ENCODE assay signal across 18 cellular contexts in the genomic region with DNA sequence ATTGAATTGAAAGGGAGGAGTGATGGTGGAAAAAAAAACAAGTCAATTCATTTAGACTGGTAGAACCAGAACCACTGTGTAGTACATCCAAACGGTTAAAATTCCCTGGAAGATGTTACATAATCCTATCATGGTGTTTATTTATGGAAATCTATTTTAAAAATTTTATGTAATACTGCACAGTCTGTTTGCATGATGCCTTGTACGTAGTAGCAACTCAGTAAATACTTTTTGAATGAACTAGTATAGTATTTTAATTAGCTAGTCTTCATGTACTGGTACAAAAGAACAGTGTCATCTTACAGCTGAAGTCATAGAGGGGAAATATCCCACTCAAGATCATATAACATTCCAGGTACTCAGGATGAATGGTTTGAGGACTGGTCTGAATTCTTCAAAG.
DNase-seq lines count a peak whose midpoint lies in the region; ATAC-seq, FAIRE-seq and TF ChIP-seq lines count a peak whose summit lies in the region.
"Had no signal": no experiment of that assay in that cellular context is flagged by ENCODE, and none has a peak within 500 bp of the region (broad histone marks: within the 10 kb centered on the region; RNA-seq: fewer than 3 reads in every experiment).

No MANE protein-coding gene starts in this region.

- H3K9me3 Mint-ChIP-seq in activated naive CD4-positive, alpha-beta T cell treated with anti-CD3 and anti-CD28 coated beads, Interleukin-2, amount 50 U/mL, for 24 hours, result no peaks in the 10 kb centered on the region
- H3K9me3 Mint-ChIP-seq in stimulated activated memory B cell treated with anti-CD40 and anti-IgM and Interleukin-4, amounts not matched to agents 10 μg/mL and 1 μg/mL and 100 μg/mL, for 72 hours, result peaks cover 11% of the 10 kb centered on the region
- H3K9me3 Mint-ChIP-seq: neural crest cell had no signal

- no peak for TF ChIP-seq POLR2A in NB4 (IDR thresholded peaks at IDR 0.05; ENCODE audit: extremely low read depth, insufficient read length)

- peaks cover 28% of the 10 kb centered on the region for H3K4me1 Mint-ChIP-seq in activated naive CD4-positive, alpha-beta T cell treated with anti-CD3 and anti-CD28 coated beads, Interleukin-2, amount 50 U/mL, for 24 hours
- H3K4me1 Mint-ChIP-seq in stimulated activated memory B cell treated with anti-CD40 and anti-IgM and Interleukin-4, amounts not matched to agents 10 μg/mL and 1 μg/mL and 100 μg/mL, for 72 hours, result peaks cover 33% of the 10 kb centered on the region

- H3K4me3 ChIP-seq in NB4 (ENCODE audit: low read depth, low read length), result peak overlapping the region; percentile 69
- H3K4me3 ChIP-seq: cardiac muscle cell, esophagus muscularis mucosa, SJCRH30 had no signal

- ATAC-seq in stimulated activated memory B cell treated with anti-CD40 and anti-IgM and Interleukin-4, amounts not matched to agents 10 μg/mL and 1 μg/mL and 100 μg/mL, for 72 hours, result no peak
- no peak for ATAC-seq in HG02798 (IDR thresholded peaks at IDR 0.05; ENCODE audit: poor library complexity, unreplicated experiment)

- no peak overlapping the region for H3K4me3 Mint-ChIP-seq in activated naive CD4-positive, alpha-beta T cell treated with anti-CD3 and anti-CD28 coated beads, Interleukin-2, amount 50 U/mL, for 24 hours
- no peak overlapping the region for H3K4me3 Mint-ChIP-seq in stimulated activated memory B cell treated with anti-CD40 and anti-IgM and Interleukin-4, amounts not matched to agents 10 μg/mL and 1 μg/mL and 100 μg/mL, for 72 hours
- H3K4me3 Mint-ChIP-seq: neural crest cell had no signal

- no peak for DNase-seq in activated naive CD4-positive, alpha-beta T cell (lab: John Stamatoyannopoulos, UW)
- DNase-seq in NB4 (ENCODE audit: low read depth), result no peak
- peak; percentile 20 for DNase-seq in fibroblast of peridontal ligament (ENCODE audit: extremely low read depth)
- no peak for DNase-seq in effector CD8-positive, alpha-beta T cell (lab: John Stamatoyannopoulos, UW)
- no peak for DNase-seq in urothelium cell line (ENCODE audit: low spot score)
- DNase-seq: ACHN; effector CD4-positive, alpha-beta T cell; NCI-H1105; NCI-H2171 treated with DMSO at 0.1 percent for 48 hours; NCI-H748 treated with DMSO at 0.1 percent for 48 hours; SJCRH30 had no signal

- H3K27ac Mint-ChIP-seq in activated naive CD4-positive, alpha-beta T cell treated with anti-CD3 and anti-CD28 coated beads, Interleukin-2, amount 50 U/mL, for 24 hours, result peak overlapping the region; percentile 23
- H3K27ac Mint-ChIP-seq in stimulated activated memory B cell treated with anti-CD40 and anti-IgM and Interleukin-4, amounts not matched to agents 10 μg/mL and 1 μg/mL and 100 μg/mL, for 72 hours, result peak overlapping the region; percentile 98

- no peaks in the 10 kb centered on the region for H3K27me3 Mint-ChIP-seq in activated naive CD4-positive, alpha-beta T cell treated with anti-CD3 and anti-CD28 coated beads, Interleukin-2, amount 50 U/mL, for 24 hours
- no peaks in the 10 kb centered on the region for H3K27me3 Mint-ChIP-seq in stimulated activated memory B cell treated with anti-CD40 and anti-IgM and Interleukin-4, amounts not matched to agents 10 μg/mL and 1 μg/mL and 100 μg/mL, for 72 hours

- no peak for TF ChIP-seq CTCF in NB4 (IDR thresholded peaks at IDR 0.05; ENCODE audit: low read depth, low read length)

- peaks cover 28% of the 10 kb centered on the region for H3K36me3 Mint-ChIP-seq in activated naive CD4-positive, alpha-beta T cell treated with anti-CD3 and anti-CD28 coated beads, Interleukin-2, amount 50 U/mL, for 24 hours
- peaks cover 40% of the 10 kb centered on the region for H3K36me3 Mint-ChIP-seq in stimulated activated memory B cell treated with anti-CD40 and anti-IgM and Interleukin-4, amounts not matched to agents 10 μg/mL and 1 μg/mL and 100 μg/mL, for 72 hours

- FAIRE-seq in urothelium cell line (lab: Jason Lieb, UNC), result no peak
- FAIRE-seq: HTR-8/SVneo had no signal
